1 cellular context compared by ENCODE assay signal in genomic region chrX:118553042-118553714, GRCh38.
TF ChIP-seq lines count a peak whose summit lies in the region.

No MANE protein-coding gene starts in this region.

TF ChIP-seq in SK-N-SH, 30 proteins besides CTCF, POLR2A, EP300 and RAD21 (continued from another document):
- TF ChIP-seq, protein P1, sequence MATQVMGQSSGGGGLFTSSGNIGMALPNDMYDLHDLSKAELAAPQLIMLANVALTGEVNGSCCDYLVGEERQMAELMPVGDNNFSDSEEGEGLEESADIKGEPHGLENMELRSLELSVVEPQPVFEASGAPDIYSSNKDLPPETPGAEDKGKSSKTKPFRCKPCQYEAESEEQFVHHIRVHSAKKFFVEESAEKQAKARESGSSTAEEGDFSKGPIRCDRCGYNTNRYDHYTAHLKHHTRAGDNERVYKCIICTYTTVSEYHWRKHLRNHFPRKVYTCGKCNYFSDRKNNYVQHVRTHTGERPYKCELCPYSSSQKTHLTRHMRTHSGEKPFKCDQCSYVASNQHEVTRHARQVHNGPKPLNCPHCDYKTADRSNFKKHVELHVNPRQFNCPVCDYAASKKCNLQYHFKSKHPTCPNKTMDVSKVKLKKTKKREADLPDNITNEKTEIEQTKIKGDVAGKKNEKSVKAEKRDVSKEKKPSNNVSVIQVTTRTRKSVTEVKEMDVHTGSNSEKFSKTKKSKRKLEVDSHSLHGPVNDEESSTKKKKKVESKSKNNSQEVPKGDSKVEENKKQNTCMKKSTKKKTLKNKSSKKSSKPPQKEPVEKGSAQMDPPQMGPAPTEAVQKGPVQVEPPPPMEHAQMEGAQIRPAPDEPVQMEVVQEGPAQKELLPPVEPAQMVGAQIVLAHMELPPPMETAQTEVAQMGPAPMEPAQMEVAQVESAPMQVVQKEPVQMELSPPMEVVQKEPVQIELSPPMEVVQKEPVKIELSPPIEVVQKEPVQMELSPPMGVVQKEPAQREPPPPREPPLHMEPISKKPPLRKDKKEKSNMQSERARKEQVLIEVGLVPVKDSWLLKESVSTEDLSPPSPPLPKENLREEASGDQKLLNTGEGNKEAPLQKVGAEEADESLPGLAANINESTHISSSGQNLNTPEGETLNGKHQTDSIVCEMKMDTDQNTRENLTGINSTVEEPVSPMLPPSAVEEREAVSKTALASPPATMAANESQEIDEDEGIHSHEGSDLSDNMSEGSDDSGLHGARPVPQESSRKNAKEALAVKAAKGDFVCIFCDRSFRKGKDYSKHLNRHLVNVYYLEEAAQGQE (IDR thresholded peaks at IDR 0.05; ENCODE audit: low read depth, low read length): no peak
- TF ChIP-seq SIN3A (IDR thresholded peaks at IDR 0.05; ENCODE audit: borderline replicate concordance, low read depth, low read length) (no peak), TCF12 (IDR thresholded peaks at IDR 0.05) (peak; percentile 57), CHD2 (IDR thresholded peaks at IDR 0.05; ENCODE audit: low read length, partially characterized antibody) (no peak), MEF2A (IDR thresholded peaks at IDR 0.05; ENCODE audit: borderline replicate concordance, low read depth) (no peak), RXRA (IDR thresholded peaks at IDR 0.05; ENCODE audit: borderline replicate concordance, low read depth) (peak; percentile 78; the same call in 1 of the 2 replicates), ZBTB33 (IDR thresholded peaks at IDR 0.05; ENCODE audit: borderline replicate concordance, low read depth) (no peak), JUND (IDR thresholded peaks at IDR 0.05) (peak; percentile 47; the same call in 1 of the 2 replicates), GABPA (IDR thresholded peaks at IDR 0.05; ENCODE audit: low read depth) (no peak), ELF1 (IDR thresholded peaks at IDR 0.05) (no peak), GATA2 (CRISPR knock-in tag; IDR thresholded peaks at IDR 0.05) (no peak), YY1 (IDR thresholded peaks at IDR 0.05; ENCODE audit: low read depth) (no peak), FOXJ3 (CRISPR knock-in tag; IDR thresholded peaks at IDR 0.05) (no peak), MAX (IDR thresholded peaks at IDR 0.05; ENCODE audit: low read depth) (no peak), USF1 (IDR thresholded peaks at IDR 0.05; ENCODE audit: borderline replicate concordance, low read depth) (no peak), TEAD4 (IDR thresholded peaks at IDR 0.05; ENCODE audit: borderline replicate concordance, insufficient read depth) (0 out of 2 replicates have a peak, but pooled peaks have one; percentile 23), TAF1 (IDR thresholded peaks at IDR 0.05; ENCODE audit: borderline replicate concordance, low read depth, low read length) (no peak), NRF1 (IDR thresholded peaks at IDR 0.05; ENCODE audit: low read depth, low read length) (no peak), POLR2AphosphoS5 (IDR thresholded peaks at IDR 0.05; ENCODE audit: low read depth, low read length) (no peak), RFX5 (IDR thresholded peaks at IDR 0.05; ENCODE audit: low read length) (no peak), RCOR1 (IDR thresholded peaks at IDR 0.05; ENCODE audit: low read length) (no peak), FOXM1 (IDR thresholded peaks at IDR 0.05; ENCODE audit: low read depth) (peak; percentile 45; the same call in 1 of the 2 replicates), FOSL2 (IDR thresholded peaks at IDR 0.05; ENCODE audit: borderline replicate concordance, low read depth) (peak; percentile 34; the same call in 1 of the 2 replicates), NFIC (IDR thresholded peaks at IDR 0.05; ENCODE audit: borderline replicate concordance) (peak; percentile 25), EZH2phosphoT487 (IDR thresholded peaks at IDR 0.05; ENCODE audit: borderline replicate concordance, low read depth) (no peak)
- TF ChIP-seq, protein P2, sequence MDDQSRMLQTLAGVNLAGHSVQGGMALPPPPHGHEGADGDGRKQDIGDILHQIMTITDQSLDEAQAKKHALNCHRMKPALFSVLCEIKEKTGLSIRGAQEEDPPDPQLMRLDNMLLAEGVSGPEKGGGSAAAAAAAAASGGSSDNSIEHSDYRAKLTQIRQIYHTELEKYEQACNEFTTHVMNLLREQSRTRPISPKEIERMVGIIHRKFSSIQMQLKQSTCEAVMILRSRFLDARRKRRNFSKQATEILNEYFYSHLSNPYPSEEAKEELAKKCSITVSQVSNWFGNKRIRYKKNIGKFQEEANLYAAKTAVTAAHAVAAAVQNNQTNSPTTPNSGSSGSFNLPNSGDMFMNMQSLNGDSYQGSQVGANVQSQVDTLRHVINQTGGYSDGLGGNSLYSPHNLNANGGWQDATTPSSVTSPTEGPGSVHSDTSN (IDR thresholded peaks at IDR 0.05): peak; percentile 67
